In the genomic region with DNA sequence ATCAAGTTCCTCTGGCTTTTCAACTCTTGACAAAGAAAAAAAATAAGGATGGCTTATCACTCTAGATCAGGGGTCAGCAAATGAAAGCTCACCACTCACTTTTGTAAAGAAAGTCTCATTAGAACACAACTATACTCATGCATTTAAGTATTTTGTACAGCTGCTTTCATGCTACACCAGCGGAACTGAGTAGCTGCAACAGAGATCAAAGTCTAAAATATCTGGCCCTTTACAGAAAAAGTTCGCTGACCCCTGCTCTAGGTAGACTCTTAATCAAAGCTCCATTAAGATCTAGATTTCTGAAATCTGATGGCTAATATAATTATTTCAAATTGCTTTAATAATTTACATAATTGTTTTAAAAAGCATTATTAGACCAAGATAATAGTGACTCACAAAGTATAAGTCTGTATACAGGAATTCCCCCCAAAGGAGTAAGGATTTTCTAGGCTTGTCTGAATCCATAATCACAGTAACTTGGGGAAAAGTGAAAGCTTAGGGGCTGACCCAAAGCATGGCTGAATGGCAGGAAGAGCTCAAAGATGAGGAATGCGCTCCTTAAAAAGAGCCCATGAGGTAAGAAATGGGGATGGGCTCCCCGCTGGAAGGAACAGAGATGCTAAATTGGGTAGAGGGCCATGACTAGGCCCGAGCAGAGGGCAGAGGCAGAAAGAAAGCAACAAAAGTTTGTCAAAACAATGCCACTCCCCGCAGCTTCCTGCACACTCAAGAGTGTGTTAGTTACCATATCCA, we compare ENCODE assay signal across 1 cellular context.
TF ChIP-seq lines count a peak whose summit lies in the region.

No MANE protein-coding gene starts in this region.

TF ChIP-seq in GM12878, 131 proteins besides CTCF, POLR2A, EP300 and RAD21:
- TF ChIP-seq SPI1 (IDR thresholded peaks at IDR 0.05; ENCODE audit: borderline replicate concordance, insufficient read depth, low read depth, low read length) (0 out of 2 replicates have a peak, but pooled peaks have one; percentile 9), CUX1 (IDR thresholded peaks at IDR 0.05; ENCODE audit: insufficient replicate concordance, low read depth, low read length) (no peak), NR2F1 (conservative IDR thresholded peaks at IDR 0.05) (peak; percentile 49; the same call in 1 of the 2 replicates), SREBF1 (IDR thresholded peaks at IDR 0.05; ENCODE audit: low read length) (no peak)
